ENCODE assay signal across 8 cellular contexts in the genomic region with DNA sequence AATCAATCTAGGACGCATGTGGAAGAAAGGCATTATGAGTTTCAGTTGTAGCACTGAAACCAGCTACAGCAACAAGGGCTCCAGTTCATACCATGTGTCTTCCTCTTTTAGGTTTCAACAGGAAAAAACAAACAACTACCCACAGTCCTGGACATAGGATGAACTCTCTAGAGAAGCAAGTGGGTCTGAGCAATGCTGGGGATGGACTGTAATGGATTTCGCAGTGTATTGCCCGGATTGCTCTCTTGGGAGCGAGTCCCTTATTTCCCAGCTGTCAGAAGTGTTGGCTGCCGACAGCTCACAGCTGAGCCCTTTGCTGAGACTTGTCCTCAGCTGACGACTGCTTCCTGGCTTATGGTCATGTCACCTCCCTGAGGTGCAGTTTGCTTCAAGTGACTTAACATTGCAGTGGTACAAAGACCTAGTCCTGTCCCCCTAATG. TPM values are rescaled to one million over a fixed set of nuclear protein-coding genes. Genes with fewer than 3 reads are reported as not detected.
DNase-seq lines count a peak whose midpoint lies in the region; ATAC-seq and TF ChIP-seq lines count a peak whose summit lies in the region.

No MANE protein-coding gene starts in this region.

- POLR2A ChIA-PET in HEK293T (lab: Yijun Ruan, JAX) = no interaction called here

- no peaks in the 10 kb centered on the region for H3K4me1 ChIP-seq in vagina

- no peaks in the 10 kb centered on the region for H3K36me3 ChIP-seq in vagina

- TF ChIP-seq CTCF in vagina (IDR thresholded peaks at IDR 0.05) = no peak

- CTCF ChIA-PET in HEK293T (lab: Yijun Ruan, JAX) = no interaction called here

- TF ChIP-seq POLR2A in vagina (IDR thresholded peaks at IDR 0.05) = no peak

- intact Hi-C loops in vagina (cut with DNase I) = no loop called here

- H3K9me3 ChIP-seq in vagina = no peaks in the 10 kb centered on the region

- no peak overlapping the region for H3K4me3 ChIP-seq in vagina

- no peak overlapping the region for H3K27ac ChIP-seq in vagina

- peak; percentile 48 for DNase-seq in GDM1 (lab: John Stamatoyannopoulos, UW)
- DNase-seq in UCSD-AML1 (lab: John Stamatoyannopoulos, UW; ENCODE audit: unreplicated experiment) = peak; percentile 29
- DNase-seq in HEK293T (ENCODE audit: extremely low spot score) = no peak
- DNase-seq in NCI-H82 (lab: John Stamatoyannopoulos, UW) = no peak
- no peak for DNase-seq in 8988T
- no peak for DNase-seq in vagina (ENCODE audit: extremely low spot score in 2 of 2)

- ATAC-seq in GM19455 (IDR thresholded peaks at IDR 0.05; ENCODE audit: unreplicated experiment) = peak; percentile 60
- peak; percentile 54 for ATAC-seq in HG03280 (IDR thresholded peaks at IDR 0.05; ENCODE audit: unreplicated experiment)

- no peaks in the 10 kb centered on the region for H3K27me3 ChIP-seq in vagina

TF ChIP-seq in HEK293T, 16 proteins besides CTCF, POLR2A, EP300 and RAD21:
- TF ChIP-seq NFRKB (IDR thresholded peaks at IDR 0.05) = no peak
- no peak for TF ChIP-seq ELF4 (IDR thresholded peaks at IDR 0.05)
- no peak for TF ChIP-seq FOXK2 (IDR thresholded peaks at IDR 0.05)
- TF ChIP-seq BHLHE40 (IDR thresholded peaks at IDR 0.05; ENCODE audit: borderline replicate concordance) = no peak
- no peak for TF ChIP-seq SP1 (IDR thresholded peaks at IDR 0.05)
- no peak for TF ChIP-seq CTBP1 (IDR thresholded peaks at IDR 0.05; ENCODE audit: borderline replicate concordance)
- no peak for TF ChIP-seq ZNF384 (IDR thresholded peaks at IDR 0.05)
- TF ChIP-seq, protein P1, sequence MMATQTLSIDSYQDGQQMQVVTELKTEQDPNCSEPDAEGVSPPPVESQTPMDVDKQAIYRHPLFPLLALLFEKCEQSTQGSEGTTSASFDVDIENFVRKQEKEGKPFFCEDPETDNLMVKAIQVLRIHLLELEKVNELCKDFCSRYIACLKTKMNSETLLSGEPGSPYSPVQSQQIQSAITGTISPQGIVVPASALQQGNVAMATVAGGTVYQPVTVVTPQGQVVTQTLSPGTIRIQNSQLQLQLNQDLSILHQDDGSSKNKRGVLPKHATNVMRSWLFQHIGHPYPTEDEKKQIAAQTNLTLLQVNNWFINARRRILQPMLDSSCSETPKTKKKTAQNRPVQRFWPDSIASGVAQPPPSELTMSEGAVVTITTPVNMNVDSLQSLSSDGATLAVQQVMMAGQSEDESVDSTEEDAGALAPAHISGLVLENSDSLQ (IDR thresholded peaks at IDR 0.05) = no peak
- no peak for TF ChIP-seq FOXM1 (IDR thresholded peaks at IDR 0.05; ENCODE audit: borderline replicate concordance)
- TF ChIP-seq FOXA1 (IDR thresholded peaks at IDR 0.05) = no peak
- TF ChIP-seq SUZ12 (IDR thresholded peaks at IDR 0.05) = no peak
- no peak for TF ChIP-seq TARDBP (IDR thresholded peaks at IDR 0.05)
- TF ChIP-seq ARNT (IDR thresholded peaks at IDR 0.05) = no peak
- TF ChIP-seq L3MBTL2 (conservative IDR thresholded peaks at IDR 0.05) = no peak
- no peak for TF ChIP-seq LEF1 (IDR thresholded peaks at IDR 0.05; ENCODE audit: borderline replicate concordance)
- TF ChIP-seq HDGF (IDR thresholded peaks at IDR 0.05; ENCODE audit: borderline replicate concordance) = no peak
TF ChIP-seq in HEK293T: peak in this region for 0.

RNA-seq across cellular contexts. Expression of a gene that starts 12.1 kb away (rescaled TPM):
- total RNA-seq in vagina = 191 TPM

Comparison
In these comparisons a context has a peak if more than half of its experiments do, and no peak if none do; other contexts are left out.
1. DNase-seq: peak in GDM1 (single experiment) and UCSD-AML1 (single experiment); none in HEK293T (single experiment), NCI-H82 (single experiment), 8988T (single experiment) and vagina (0 of 2).